Comparison of ENCODE assay signal across 1 cellular context in the genomic region with DNA sequence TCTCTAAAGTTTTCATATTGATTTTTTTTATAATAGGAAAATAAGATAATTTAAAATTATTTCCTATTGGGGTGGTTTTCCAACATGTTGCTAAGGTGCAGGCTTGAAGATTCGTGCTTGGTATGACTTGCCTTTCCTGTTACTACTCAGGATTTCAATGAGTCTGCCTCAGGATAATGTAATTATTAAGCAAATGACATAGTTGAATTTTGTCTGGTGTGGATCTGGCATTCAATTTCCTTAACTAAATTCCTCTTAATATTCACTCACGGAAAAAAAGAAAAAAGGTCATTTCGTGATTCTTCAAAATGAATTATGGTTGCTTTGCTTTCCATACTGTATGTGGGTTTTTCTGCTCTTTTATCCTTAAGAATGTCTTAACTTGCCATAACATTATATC.
TF ChIP-seq lines count a peak whose summit lies in the region.

No MANE protein-coding gene starts in this region.

TF ChIP-seq in H1, 55 proteins besides CTCF, POLR2A, EP300 and RAD21:
- TF ChIP-seq KDM4A (IDR thresholded peaks at IDR 0.05; ENCODE audit: low read depth, low read length, severe bottlenecking), result no peak
- TF ChIP-seq TAF1 (IDR thresholded peaks at IDR 0.05; ENCODE audit: low read depth, low read length), result no peak
- no peak for TF ChIP-seq RXRA (IDR thresholded peaks at IDR 0.05; ENCODE audit: insufficient read depth, low read depth, low read length)
- TF ChIP-seq KDM1A (IDR thresholded peaks at IDR 0.05; ENCODE audit: borderline replicate concordance, low read length), result no peak
- TF ChIP-seq, protein P1, sequence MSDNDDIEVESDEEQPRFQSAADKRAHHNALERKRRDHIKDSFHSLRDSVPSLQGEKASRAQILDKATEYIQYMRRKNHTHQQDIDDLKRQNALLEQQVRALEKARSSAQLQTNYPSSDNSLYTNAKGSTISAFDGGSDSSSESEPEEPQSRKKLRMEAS (IDR thresholded peaks at IDR 0.05), result no peak
- no peak for TF ChIP-seq HDAC6 (IDR thresholded peaks at IDR 0.05; ENCODE audit: low read depth, low read length)
- TF ChIP-seq BCL11A (IDR thresholded peaks at IDR 0.05; ENCODE audit: low read depth in 2 of 2, low read length in 2 of 2), result no peak
- TF ChIP-seq SP1 (IDR thresholded peaks at IDR 0.05; ENCODE audit: low read depth, low read length), result no peak
- no peak for TF ChIP-seq CREB1 (IDR thresholded peaks at IDR 0.05)
- TF ChIP-seq GTF2F1 (IDR thresholded peaks at IDR 0.05; ENCODE audit: borderline replicate concordance, low read depth, low read length), result no peak
- no peak for TF ChIP-seq SRF (IDR thresholded peaks at IDR 0.05; ENCODE audit: low read depth, low read length)
- no peak for TF ChIP-seq PHF8 (conservative IDR thresholded peaks at IDR 0.05; ENCODE audit: low read depth, low read length)
- TF ChIP-seq MAFK (IDR thresholded peaks at IDR 0.05; ENCODE audit: low read depth, low read length), result no peak
- no peak for TF ChIP-seq TEAD4 (IDR thresholded peaks at IDR 0.05; ENCODE audit: low read depth, low read length)
- TF ChIP-seq, protein P2, sequence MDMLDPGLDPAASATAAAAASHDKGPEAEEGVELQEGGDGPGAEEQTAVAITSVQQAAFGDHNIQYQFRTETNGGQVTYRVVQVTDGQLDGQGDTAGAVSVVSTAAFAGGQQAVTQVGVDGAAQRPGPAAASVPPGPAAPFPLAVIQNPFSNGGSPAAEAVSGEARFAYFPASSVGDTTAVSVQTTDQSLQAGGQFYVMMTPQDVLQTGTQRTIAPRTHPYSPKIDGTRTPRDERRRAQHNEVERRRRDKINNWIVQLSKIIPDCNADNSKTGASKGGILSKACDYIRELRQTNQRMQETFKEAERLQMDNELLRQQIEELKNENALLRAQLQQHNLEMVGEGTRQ (IDR thresholded peaks at IDR 0.05; ENCODE audit: low read length), result no peak
- TF ChIP-seq RNF2 (IDR thresholded peaks at IDR 0.05; ENCODE audit: borderline replicate concordance, low read depth, low read length, missing control alignments, poor library complexity, severe bottlenecking), result no peak
- TF ChIP-seq, protein P3, sequence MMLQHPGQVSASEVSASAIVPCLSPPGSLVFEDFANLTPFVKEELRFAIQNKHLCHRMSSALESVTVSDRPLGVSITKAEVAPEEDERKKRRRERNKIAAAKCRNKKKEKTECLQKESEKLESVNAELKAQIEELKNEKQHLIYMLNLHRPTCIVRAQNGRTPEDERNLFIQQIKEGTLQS (IDR thresholded peaks at IDR 0.05; ENCODE audit: insufficient read depth, low read depth, low read length), result no peak
- TF ChIP-seq SIRT6 (IDR thresholded peaks at IDR 0.05; ENCODE audit: low read length), result no peak
